ENCODE assay signal across 19 cellular contexts in genomic region chr6:44036196-44036595, GRCh38.
A peak's percentile ranks its signal among the peaks of the same experiment; 100 is the strongest.
DNase-seq lines count a peak whose midpoint lies in the region; ATAC-seq, FAIRE-seq and TF ChIP-seq lines count a peak whose summit lies in the region.
"Had no signal": no experiment of that assay in that cellular context is flagged by ENCODE, and none has a peak within 500 bp of the region (broad histone marks: within the 10 kb centered on the region; RNA-seq: fewer than 3 reads in every experiment).

No MANE protein-coding gene starts in this region.

- no peak for TF ChIP-seq EP300 in A549 (IDR thresholded peaks at IDR 0.05)
- no peak for TF ChIP-seq EP300 in upper lobe of left lung (IDR thresholded peaks at IDR 0.05)

- no peak for TF ChIP-seq RAD21 in A549 (conservative IDR thresholded peaks at IDR 0.05 in 1 of 2, IDR thresholded peaks at IDR 0.05 in 1 of 2)

- dilution Hi-C loops in keratinocyte (cut with MboI; ENCODE audit: extremely low pct_ligation_motif_present, low sequenced_read_pairs): no loop called here

- H3K79me2 ChIP-seq in keratinocyte (ENCODE audit: control insufficient read depth, insufficient read depth, low read length): no peaks in the 10 kb centered on the region

- DNase-seq in A549 (ENCODE audit: low read depth in 1 of 2, low spot score in 1 of 2) (no peak), HCEC 1CT (peak; percentile 39), adipocyte (ENCODE audit: low read depth) (peak; percentile 25), keratinocyte (ENCODE audit: low read depth, low spot score) (no peak), upper lobe of left lung (no peak)
- no peak for DNase-seq in activated T-cell treated with anti-CD3 and anti-CD28 coated beads, Interleukin-2, amount 50 U/mL, for 4 hours
- DNase-seq: activated naive CD4-positive, alpha-beta T cell treated with anti-CD3 and anti-CD28 coated beads, Interleukin-2, amount 50 U/mL, for 16 hours; activated T-cell treated with anti-CD3 and anti-CD28 coated beads for 4 hours; brain microvascular endothelial cell; hippocampal formation; left colon; mucosa of descending colon; NCI-H2029; NCI-H510A treated with DMSO at 0.1 percent for 48 hours had no signal

- ATAC-seq in A549 (peak in 1 of 2 experiments; percentile 35; a peak in 3 of 6 replicates), GM19023 (IDR thresholded peaks at IDR 0.05; ENCODE audit: unreplicated experiment) (no peak), HG02870 (IDR thresholded peaks at IDR 0.05; ENCODE audit: unreplicated experiment) (no peak), upper lobe of left lung (ENCODE audit: low FRiP score in 2 of 2) (no peak)
- no peak for ATAC-seq in activated T-cell treated with anti-CD3 and anti-CD28 coated beads, Interleukin-2, amount 50 U/mL, for 4 hours
- ATAC-seq: left colon, mucosa of descending colon, right cardiac atrium had no signal

- CTCF ChIA-PET in A549 (lab: Yijun Ruan, JAX): interaction anchor here (1.0 to 1.3 kb wide), 3 partner anchors 29 to 106 kb away, joined by 3 read pairs; no protein-coding TSS in a partner anchor

- H3K4me3 ChIP-seq in A549 (no peak overlapping the region), adipocyte (ENCODE audit: low read length) (no peak overlapping the region), keratinocyte (ENCODE audit: control insufficient read depth in 2 of 3, extremely low read depth in 1 of 3, insufficient read depth in 2 of 3, low read depth in 1 of 3, low read length in 3 of 3) (no peak overlapping the region), upper lobe of left lung (no peak overlapping the region)
- H3K4me3 ChIP-seq: mucosa of descending colon had no signal

- no peak for TF ChIP-seq POLR2A in A549 (IDR thresholded peaks at IDR 0.05; ENCODE audit: low read length)
- TF ChIP-seq POLR2A in upper lobe of left lung (IDR thresholded peaks at IDR 0.05): no peak

- no peaks in the 10 kb centered on the region for H3K27me3 ChIP-seq in adipocyte (replicated peaks; ENCODE audit: control insufficient read depth, insufficient read depth, low read length)
- H3K27me3 ChIP-seq in keratinocyte (ENCODE audit: control insufficient read depth, extremely low read depth, insufficient read depth, low read length): no peaks in the 10 kb centered on the region
- no peaks in the 10 kb centered on the region for H3K27me3 ChIP-seq in upper lobe of left lung
- H3K27me3 ChIP-seq: brain microvascular endothelial cell had no signal

- H3K4me2 ChIP-seq in A549: no peak overlapping the region
- peak overlapping the region; percentile 33 for H3K4me2 ChIP-seq in keratinocyte (ENCODE audit: control insufficient read depth, extremely low read depth, insufficient read depth, low read depth, low read length)

- FAIRE-seq in A549 (lab: Jason Lieb, UNC) (no peak), keratinocyte (lab: Jason Lieb, UNC) (peak; percentile 9)

- no peak for TF ChIP-seq CTCF in A549 (IDR thresholded peaks at IDR 0.05)
- no peak for TF ChIP-seq CTCF in keratinocyte (optimal IDR thresholded peaks at IDR 0.05 in 1 of 3, IDR thresholded peaks at IDR 0.05 in 1 of 3, conservative IDR thresholded peaks at IDR 0.05 in 1 of 3; ENCODE audit: extremely low read depth in 1 of 3, insufficient read depth in 2 of 3, low read length in 3 of 3)
- TF ChIP-seq CTCF in upper lobe of left lung (IDR thresholded peaks at IDR 0.05): no peak

- H3K27me3 Mint-ChIP-seq in activated T-cell treated with anti-CD3 and anti-CD28 coated beads, Interleukin-2, amount 50 U/mL, for 4 hours (ENCODE audit: low read depth): peaks cover 5% of the 10 kb centered on the region
- H3K27me3 Mint-ChIP-seq: type B pancreatic cell had no signal

- no peaks in the 10 kb centered on the region for H3K9me3 Mint-ChIP-seq in activated T-cell treated with anti-CD3 and anti-CD28 coated beads, Interleukin-2, amount 50 U/mL, for 4 hours
- H3K9me3 Mint-ChIP-seq: stimulated activated naive CD8-positive, alpha-beta T cell treated with anti-CD3 and anti-CD28 coated beads, Interleukin-15, Interleukin-2, amounts not matched to agents 100 ng/mL and 50 ng/mL, for 24 hours; type B pancreatic cell had no signal

- H3K9me3 ChIP-seq in A549: no peaks in the 10 kb centered on the region
- H3K9me3 ChIP-seq in adipocyte (ENCODE audit: control insufficient read depth, low read length): no peaks in the 10 kb centered on the region
- no peaks in the 10 kb centered on the region for H3K9me3 ChIP-seq in keratinocyte (ENCODE audit: control insufficient read depth, low read depth, low read length)
- H3K9me3 ChIP-seq in upper lobe of left lung: no peaks in the 10 kb centered on the region
- H3K9me3 ChIP-seq: mucosa of descending colon had no signal

- H3K27ac ChIP-seq in A549 (peak overlapping the region; percentile 68 to 79), keratinocyte (ENCODE audit: control insufficient read depth, insufficient read depth, low read length) (no peak overlapping the region), upper lobe of left lung (no peak overlapping the region)
- H3K27ac ChIP-seq: brain microvascular endothelial cell had no signal

- POLR2A ChIA-PET in A549 (lab: Yijun Ruan, JAX): no interaction called here

- H3K4me1 ChIP-seq in A549 (peaks cover 60% of the 10 kb centered on the region), adipocyte (ENCODE audit: control insufficient read depth, insufficient read depth, low read length) (peaks cover 9% of the 10 kb centered on the region), keratinocyte (ENCODE audit: control insufficient read depth, extremely low read depth, insufficient read depth, low read length) (peaks cover 49% of the 10 kb centered on the region), upper lobe of left lung (peaks cover 0 to 11% (median 8%) of the 10 kb centered on the region in 4 donors)

- H3K4me1 Mint-ChIP-seq in activated T-cell treated with anti-CD3 and anti-CD28 coated beads, Interleukin-2, amount 50 U/mL, for 4 hours (ENCODE audit: low read depth): no peaks in the 10 kb centered on the region

- H3K9ac ChIP-seq in adipocyte (ENCODE audit: low read length) (no peak overlapping the region), keratinocyte (ENCODE audit: control insufficient read depth, extremely low read depth, insufficient read depth, low read length) (no peak overlapping the region)

- WGBS in A549 (ENCODE audit: missing lambda C conversion rate): 94% methylated on average over 2 of the region's 2 CpGs
- 88 to 95% methylated on average over 2 of the region's 2 CpGs for WGBS in upper lobe of left lung, 2 donors

- no peaks in the 10 kb centered on the region for H3K9me1 ChIP-seq in keratinocyte (ENCODE audit: control insufficient read depth, extremely low read depth, insufficient read depth, low read length)

- H3K36me3 ChIP-seq in adipocyte (ENCODE audit: control insufficient read depth, insufficient read depth, low read length, severe bottlenecking): no peaks in the 10 kb centered on the region
- H3K36me3 ChIP-seq in keratinocyte (ENCODE audit: control insufficient read depth in 2 of 2, extremely low read depth in 1 of 2, insufficient read depth in 2 of 2, low read length in 2 of 2): no peaks in the 10 kb centered on the region
- H3K36me3 ChIP-seq in upper lobe of left lung: no peaks in the 10 kb centered on the region
- H3K36me3 ChIP-seq: brain microvascular endothelial cell had no signal

- peak overlapping the region; percentile 21 for H2AFZ ChIP-seq in keratinocyte (ENCODE audit: control insufficient read depth, low read length)

- H3K4me3 Mint-ChIP-seq in activated T-cell treated with anti-CD3 and anti-CD28 coated beads, Interleukin-2, amount 50 U/mL, for 4 hours: no peak overlapping the region
- H3K4me3 Mint-ChIP-seq: stimulated activated naive CD8-positive, alpha-beta T cell treated with anti-CD3 and anti-CD28 coated beads, Interleukin-15, Interleukin-2, amounts not matched to agents 100 ng/mL and 50 ng/mL, for 24 hours; type B pancreatic cell had no signal

- H3K36me3 Mint-ChIP-seq in activated T-cell treated with anti-CD3 and anti-CD28 coated beads, Interleukin-2, amount 50 U/mL, for 4 hours (ENCODE audit: insufficient read depth): no peaks in the 10 kb centered on the region
- H3K36me3 Mint-ChIP-seq: type B pancreatic cell had no signal

- H4K20me1 ChIP-seq in keratinocyte (ENCODE audit: control insufficient read depth, extremely low read depth, insufficient read depth, low read length): no peaks in the 10 kb centered on the region

TF ChIP-seq in A549, 52 proteins besides CTCF, POLR2A, EP300 and RAD21 (continues in another document):
- TF ChIP-seq HOXB5 (CRISPR knock-in tag; IDR thresholded peaks at IDR 0.05) (no peak), ELK1 (IDR thresholded peaks at IDR 0.05; ENCODE audit: low read depth, low read length) (no peak), CEBPB (IDR thresholded peaks at IDR 0.05) (no peak), ZC3H11A (IDR thresholded peaks at IDR 0.05) (no peak), MAFK (IDR thresholded peaks at IDR 0.05; ENCODE audit: partially characterized antibody) (no peak), KDM5A (IDR thresholded peaks at IDR 0.05) (no peak), TFCP2L1 (CRISPR knock-in tag; IDR thresholded peaks at IDR 0.05) (no peak)

Comparison
In these comparisons a context has a peak if more than half of its experiments do, and no peak if none do; other contexts are left out.
1. DNase-seq: peak in HCEC 1CT (single experiment) and adipocyte (single experiment); none in A549 (0 of 2), keratinocyte (single experiment), activated T-cell treated with anti-CD3 and anti-CD28 coated beads, Interleukin-2, amount 50 U/mL, for 4 hours (single experiment) and upper lobe of left lung (0 of 2).
2. H3K27ac ChIP-seq: peak in A549 (2 of 2); none in keratinocyte (single experiment) and upper lobe of left lung (0 of 4).